Comparison of ENCODE assay signal across 8 cellular contexts in genomic region chr1:109620396-109620817, GRCh38. TPM values are rescaled to one million over a fixed set of nuclear protein-coding genes. Genes with fewer than 3 reads are reported as not detected.
DNase-seq lines count a peak whose midpoint lies in the region; ATAC-seq, FAIRE-seq and TF ChIP-seq lines count a peak whose summit lies in the region.

No MANE protein-coding gene starts in this region.

- peak overlapping the region; percentile 93 for H3K27ac ChIP-seq in KOPT-K1 (ENCODE audit: low read depth, low read length, poor library complexity, severe bottlenecking)
- H3K27ac ChIP-seq in K562 (ENCODE audit: extremely low read depth, low read depth, low read length), result peak overlapping the region; percentile 90
- no peak overlapping the region for H3K27ac ChIP-seq in iPS-20b (ENCODE audit: low read length)
- peak overlapping the region; percentile 75 for H3K27ac ChIP-seq in skeletal muscle tissue (ENCODE audit: low read depth, low read length)

- BruUV-seq in K562 (replicated peaks; lab: Mats Ljungman, UMichigan), result no TSS peak

- intact Hi-C loops in K562 (cut with micrococcal nuclease), result no loop called here

- H3K36me3 ChIP-seq in KOPT-K1 (ENCODE audit: insufficient read depth, low read length) (peaks cover 2% of the 10 kb centered on the region; the same call in 1 of the 2 replicates), K562 (ENCODE audit: control insufficient read depth, insufficient read depth, low read length) (no peaks in the 10 kb centered on the region), iPS-20b (ENCODE audit: insufficient read depth, low read depth, low read length) (no peaks in the 10 kb centered on the region), skeletal muscle tissue (ENCODE audit: control insufficient read depth in 3 of 3, insufficient read depth in 3 of 3, low read length in 3 of 3) (no peaks in the 10 kb centered on the region)

- H3K4me1 ChIP-seq in K562 (replicated peaks in 1 of 2; ENCODE audit: control insufficient read depth in 2 of 2, insufficient read depth in 2 of 2, low read length in 2 of 2) (peaks cover 32 to 58% of the 10 kb centered on the region in 2 experiments), iPS-20b (ENCODE audit: insufficient read depth, low read length) (peaks cover 12% of the 10 kb centered on the region; the same call in 1 of the 2 replicates), skeletal muscle tissue (ENCODE audit: control insufficient read depth in 3 of 3, insufficient read depth in 3 of 3, low read length in 3 of 3) (peaks cover 31 to 43% (median 35%) of the 10 kb centered on the region in 3 donors)

- peak; percentile 51 for DNase-seq in SIG-M5 treated with dmso at 0.1 percent for 504 hours (lab: John Stamatoyannopoulos, UW; ENCODE audit: unreplicated experiment)
- no peak for DNase-seq in SIG-M5 (lab: John Stamatoyannopoulos, UW)
- DNase-seq in K562 (ENCODE audit: extremely low read depth in 1 of 4, low spot score in 3 of 4), result peak in 3 of 4 experiments; percentile 57 to 63 (median 61)
- DNase-seq in NCI-H187 (lab: John Stamatoyannopoulos, UW), result no peak

- H3K9me3 ChIP-seq in KOPT-K1 (ENCODE audit: insufficient read depth, low read length, poor library complexity, severe bottlenecking) (no peaks in the 10 kb centered on the region), K562 (replicated peaks; ENCODE audit: control insufficient read depth, insufficient read depth, low read depth, low read length) (no peaks in the 10 kb centered on the region), iPS-20b (ENCODE audit: insufficient read depth, low read depth, low read length) (no peaks in the 10 kb centered on the region), skeletal muscle tissue (ENCODE audit: control insufficient read depth in 3 of 3, low read length in 3 of 3) (no peaks in the 10 kb centered on the region)

- TF ChIP-seq POLR2A in K562 (conservative IDR thresholded peaks at IDR 0.05), result no peak

- in situ Hi-C loops in K562 (cut with MboI), result loop anchor here (5.0 kb wide), 1 partner anchor 73 kb away; the partner anchor contains the start of gene GNAI3

- peaks cover 5% of the 10 kb centered on the region; the same call in 1 of the 2 replicates for H4K20me1 ChIP-seq in K562 (replicated peaks; ENCODE audit: control insufficient read depth, insufficient read depth, low read length)

- peak overlapping the region; percentile 96 for H3K4me2 ChIP-seq in K562 (ENCODE audit: insufficient read depth, low read length)

- peak; percentile 16 for ATAC-seq in K562
- no peak for ATAC-seq in GM18861 (IDR thresholded peaks at IDR 0.05; ENCODE audit: unreplicated experiment)

- H3K4me3 ChIP-seq in K562 (peak overlapping the region; percentile 61), iPS-20b (ENCODE audit: low read length) (peak overlapping the region; percentile 71), skeletal muscle tissue (ENCODE audit: low read length in 3 of 3) (peak overlapping the region; percentile 78 to 90 (median 85))

- no peak for TF ChIP-seq RAD21 in K562 (CRISPR knock-in tag; conservative IDR thresholded peaks at IDR 0.05 in 1 of 2, IDR thresholded peaks at IDR 0.05 in 1 of 2)

- no peak for TF ChIP-seq EP300 in K562 (IDR thresholded peaks at IDR 0.05; ENCODE audit: low read length)

- TF ChIP-seq CTCF in K562 (IDR thresholded peaks at IDR 0.05 in 2 of 3, conservative IDR thresholded peaks at IDR 0.05 in 1 of 3; ENCODE audit: insufficient read depth in 2 of 3, low read depth in 1 of 3, low read length in 3 of 3), result no peak

- peak overlapping the region; percentile 96 for H2AFZ ChIP-seq in K562 (ENCODE audit: low read depth, low read length)

- CTCF ChIA-PET in K562 (lab: Yijun Ruan, JAX; ENCODE audit: low intra/inter-chr PET ratio), result interaction anchor here (0.6 kb wide), 1 partner anchor 22 kb away, joined by 3 read pairs; no protein-coding TSS in a partner anchor

- 2% methylated on average over 10 of the region's 10 CpGs for WGBS in K562 (ENCODE audit: insufficient coverage, low coverage, missing lambda C conversion rate)

- no peaks in the 10 kb centered on the region for H3K9me1 ChIP-seq in K562 (ENCODE audit: control insufficient read depth, insufficient read depth, low read length)

- POLR2A ChIA-PET in K562 (lab: Yijun Ruan, JAX), result interaction anchor here (0.6 to 3.3 kb wide), 16 partner anchors 9 to 742 kb away, joined by 3 to 16 read pairs (median 3); partner anchors contain the start of gene GNAI3

- H3K9ac ChIP-seq in K562 (ENCODE audit: insufficient read depth in 1 of 2, low read depth in 2 of 2, low read length in 2 of 2) (peak overlapping the region; percentile 86 to 98), iPS-20b (ENCODE audit: low read depth, low read length) (peak overlapping the region; percentile 75; the same call in 1 of the 2 replicates), skeletal muscle tissue (ENCODE audit: low read depth in 1 of 3, low read length in 3 of 3) (peak overlapping the region; percentile 76 to 86 (median 83))

- no peaks in the 10 kb centered on the region for H3K27me3 ChIP-seq in K562 (ENCODE audit: control insufficient read depth in 2 of 2, insufficient read depth in 2 of 2, low read length in 2 of 2)
- H3K27me3 ChIP-seq in iPS-20b (ENCODE audit: insufficient read depth, low read length), result no peaks in the 10 kb centered on the region
- H3K27me3 ChIP-seq in skeletal muscle tissue (ENCODE audit: control insufficient read depth in 3 of 3, insufficient read depth in 3 of 3, low read length in 3 of 3), result no peaks in the 10 kb centered on the region

- H3K79me2 ChIP-seq in K562 (ENCODE audit: control insufficient read depth, insufficient read depth, low read length), result peaks cover 55% of the 10 kb centered on the region

- no peak for FAIRE-seq in K562 (lab: Jason Lieb, UNC)

RNA-seq across cellular contexts. Expression of gene AMPD2, which starts 0.8 kb away (rescaled TPM):
- 140 and 447 TPM in 2 replicates for total RNA-seq in K562 (2011; cell fraction: chromatin; rRNA removed; ENCODE audit: low replicate concordance)
- total RNA-seq in K562 (2011; cell fraction: nucleolus; rRNA removed), result 236 and 252 TPM in 2 replicates
- 132 and 154 TPM in 2 replicates for total RNA-seq in K562 (2011; cell fraction: nucleoplasm; rRNA removed)
- total RNA-seq in K562 (2014; rRNA removed), result 51.0 and 57.1 TPM in 2 replicates
- total RNA-seq in K562 (2014; rRNA removed; fragmentation: Illumina TruSeq; extraction: Trizol), result 11.5 and 17.8 TPM in 2 replicates
- 27.1 and 28.4 TPM in 2 replicates for total RNA-seq in K562 (2015; rRNA removed; fragmentation: Illumina TruSeq; extraction: Trizol)
- total RNA-seq in K562 (2021), result 74.1 and 77.7 TPM in 2 replicates
- polyA plus RNA-seq in K562 (2011; rRNA removed), result 28.2 and 67.7 TPM in 2 replicates
- polyA plus RNA-seq in K562 (2011; cell fraction: cytosol; rRNA removed), result 33.1 and 34.0 TPM in 2 replicates
- polyA plus RNA-seq in K562 (2011; cell fraction: nucleus; rRNA removed), result 436 and 581 TPM in 2 replicates
- 54.7 and 59.0 TPM in 2 replicates for polyA plus RNA-seq in K562 (2012)
- 48.2 and 51.1 TPM in 2 replicates for polyA plus RNA-seq in K562 (2014; fragmentation: Illumina TruSeq; extraction: Trizol)
- 1 to 10 TPM; 2.0 to 4.0 TPM for polyA plus RNA-seq in K562 (2014; fragmentation: Nextera tagmentation; extraction: Ambion mirVana)
- 43.8 and 55.6 TPM in 2 replicates for polyA plus RNA-seq in K562 (2014; rRNA removed)
- 21.0 and 24.7 TPM in 2 replicates for polyA minus RNA-seq in K562 (2011; rRNA and poly(A)+ RNA removed)
- 32.1 and 40.5 TPM in 2 replicates for polyA minus RNA-seq in K562 (2011; cell fraction: cytosol; rRNA and poly(A)+ RNA removed)
- 99.8 and 119 TPM in 2 replicates for polyA minus RNA-seq in K562 (2011; cell fraction: nucleus; rRNA and poly(A)+ RNA removed)
- 34.4 TPM for total RNA-seq in skeletal muscle tissue

RNA-seq across cellular contexts. Expression of gene GNAT2, which starts 1.0 kb away (rescaled TPM):
- total RNA-seq in K562 (2011; cell fraction: chromatin; rRNA removed; ENCODE audit: low replicate concordance), result not detected in 2 replicates
- not detected in 2 replicates for total RNA-seq in K562 (2011; cell fraction: nucleolus; rRNA removed)
- total RNA-seq in K562 (2011; cell fraction: nucleoplasm; rRNA removed), result not detected in 2 replicates
- total RNA-seq in K562 (2014; rRNA removed) (0.33 TPM in 1 of 2 replicates, not detected in the other), K562 (2014; rRNA removed; fragmentation: Illumina TruSeq; extraction: Trizol) (0.25 and 0.29 TPM in 2 replicates), K562 (2015; rRNA removed; fragmentation: Illumina TruSeq; extraction: Trizol) (0.33 and 0.60 TPM in 2 replicates), K562 (2021) (0.16 and 0.47 TPM in 2 replicates), skeletal muscle tissue (not detected)
- polyA plus RNA-seq in K562 (2011; rRNA removed) (0.27 and 0.32 TPM in 2 replicates), K562 (2014; fragmentation: Illumina TruSeq; extraction: Trizol) (0.52 and 0.90 TPM in 2 replicates), K562 (2014; fragmentation: Nextera tagmentation; extraction: Ambion mirVana) (under 1 TPM; 0.06 to 0.22 TPM), K562 (2014; rRNA removed) (0.07 TPM in 1 of 2 replicates, not detected in the other)
- 0.19 TPM in 1 of 2 replicates, not detected in the other for polyA plus RNA-seq in K562 (2011; cell fraction: cytosol; rRNA removed)
- polyA plus RNA-seq in K562 (2011; cell fraction: nucleus; rRNA removed), result 0.37 TPM in 1 of 2 replicates, not detected in the other
- 0.42 and 0.46 TPM in 2 replicates for polyA plus RNA-seq in K562 (2012)
- polyA minus RNA-seq in K562 (2011; rRNA and poly(A)+ RNA removed), result 0.63 and 0.81 TPM in 2 replicates
- not detected in 2 replicates for polyA minus RNA-seq in K562 (2011; cell fraction: cytosol; rRNA and poly(A)+ RNA removed)
- 0.13 TPM in 1 of 2 replicates, not detected in the other for polyA minus RNA-seq in K562 (2011; cell fraction: nucleus; rRNA and poly(A)+ RNA removed)

RNA-seq across cellular contexts. Expression of gene GSTM4, which starts 35.5 kb away (rescaled TPM):
- total RNA-seq in K562 (2011; cell fraction: chromatin; rRNA removed; ENCODE audit: low replicate concordance), result 32.6 and 57.2 TPM in 2 replicates
- total RNA-seq in K562 (2011; cell fraction: nucleolus; rRNA removed), result 42.2 and 42.5 TPM in 2 replicates
- 35.5 and 39.5 TPM in 2 replicates for total RNA-seq in K562 (2011; cell fraction: nucleoplasm; rRNA removed)
- total RNA-seq in K562 (2014; rRNA removed), result 18.8 and 26.8 TPM in 2 replicates
- 21.0 and 22.2 TPM in 2 replicates for total RNA-seq in K562 (2014; rRNA removed; fragmentation: Illumina TruSeq; extraction: Trizol)
- 25.0 and 29.7 TPM in 2 replicates for total RNA-seq in K562 (2015; rRNA removed; fragmentation: Illumina TruSeq; extraction: Trizol)
- 38.8 and 41.0 TPM in 2 replicates for total RNA-seq in K562 (2021)
- polyA plus RNA-seq in K562 (2011; rRNA removed), result 45.0 and 57.0 TPM in 2 replicates
- 55.3 and 58.1 TPM in 2 replicates for polyA plus RNA-seq in K562 (2011; cell fraction: cytosol; rRNA removed)
- polyA plus RNA-seq in K562 (2011; cell fraction: nucleus; rRNA removed), result 108 and 111 TPM in 2 replicates
- 44.6 and 53.5 TPM in 2 replicates for polyA plus RNA-seq in K562 (2012)
- 53.4 and 56.1 TPM in 2 replicates for polyA plus RNA-seq in K562 (2014; fragmentation: Illumina TruSeq; extraction: Trizol)
- polyA plus RNA-seq in K562 (2014; fragmentation: Nextera tagmentation; extraction: Ambion mirVana), result 10 to 100 TPM; 30.5 to 39.2 TPM
- polyA plus RNA-seq in K562 (2014; rRNA removed), result 38.4 and 46.2 TPM in 2 replicates
- 26.7 and 29.8 TPM in 2 replicates for polyA minus RNA-seq in K562 (2011; rRNA and poly(A)+ RNA removed)
- 19.7 and 21.8 TPM in 2 replicates for polyA minus RNA-seq in K562 (2011; cell fraction: cytosol; rRNA and poly(A)+ RNA removed)
- polyA minus RNA-seq in K562 (2011; cell fraction: nucleus; rRNA and poly(A)+ RNA removed), result 24.2 and 40.5 TPM in 2 replicates
- 10.4 TPM for total RNA-seq in skeletal muscle tissue

RNA-seq across cellular contexts. Expression of gene GSTM2, which starts 47.5 kb away (rescaled TPM):
- total RNA-seq in K562 (2011; cell fraction: chromatin; rRNA removed; ENCODE audit: low replicate concordance), result 18.6 and 26.2 TPM in 2 replicates
- total RNA-seq in K562 (2011; cell fraction: nucleolus; rRNA removed), result 12.3 and 13.0 TPM in 2 replicates
- total RNA-seq in K562 (2011; cell fraction: nucleoplasm; rRNA removed), result 16.2 and 17.0 TPM in 2 replicates
- total RNA-seq in K562 (2014; rRNA removed) (1.6 TPM in 2 replicates), K562 (2014; rRNA removed; fragmentation: Illumina TruSeq; extraction: Trizol) (2.5 and 2.6 TPM in 2 replicates), K562 (2015; rRNA removed; fragmentation: Illumina TruSeq; extraction: Trizol) (4.2 TPM in 2 replicates), K562 (2021) (6.4 and 6.8 TPM in 2 replicates), skeletal muscle tissue (32.9 TPM)
- polyA plus RNA-seq in K562 (2011; rRNA removed) (5.4 and 11.9 TPM in 2 replicates), K562 (2014; fragmentation: Illumina TruSeq; extraction: Trizol) (8.6 and 10.9 TPM in 2 replicates), K562 (2014; fragmentation: Nextera tagmentation; extraction: Ambion mirVana) (10 to 100 TPM; 12.4 to 15.1 TPM), K562 (2014; rRNA removed) (7.6 and 7.7 TPM in 2 replicates)
- 7.2 and 11.1 TPM in 2 replicates for polyA plus RNA-seq in K562 (2011; cell fraction: cytosol; rRNA removed)
- polyA plus RNA-seq in K562 (2011; cell fraction: nucleus; rRNA removed), result 53.6 and 78.5 TPM in 2 replicates
- polyA plus RNA-seq in K562 (2012), result 12.4 and 26.5 TPM in 2 replicates
- 4.1 and 4.3 TPM in 2 replicates for polyA minus RNA-seq in K562 (2011; rRNA and poly(A)+ RNA removed)
- 0.95 and 2.5 TPM in 2 replicates for polyA minus RNA-seq in K562 (2011; cell fraction: cytosol; rRNA and poly(A)+ RNA removed)
- polyA minus RNA-seq in K562 (2011; cell fraction: nucleus; rRNA and poly(A)+ RNA removed), result 5.1 and 10.0 TPM in 2 replicates

Comparison
In these comparisons a context has a peak if more than half of its experiments do, and no peak if none do; other contexts are left out.
1. DNase-seq: peak in SIG-M5 treated with dmso at 0.1 percent for 504 hours (single experiment) and K562 (3 of 4); none in SIG-M5 (single experiment) and NCI-H187 (0 of 2).
2. Peak in every context shown above with its lines, with median percentiles within 50 percentile points of each other: H3K4me3 ChIP-seq and H3K9ac ChIP-seq.